ENCODE assay signal across 8 cellular contexts in the genomic region with DNA sequence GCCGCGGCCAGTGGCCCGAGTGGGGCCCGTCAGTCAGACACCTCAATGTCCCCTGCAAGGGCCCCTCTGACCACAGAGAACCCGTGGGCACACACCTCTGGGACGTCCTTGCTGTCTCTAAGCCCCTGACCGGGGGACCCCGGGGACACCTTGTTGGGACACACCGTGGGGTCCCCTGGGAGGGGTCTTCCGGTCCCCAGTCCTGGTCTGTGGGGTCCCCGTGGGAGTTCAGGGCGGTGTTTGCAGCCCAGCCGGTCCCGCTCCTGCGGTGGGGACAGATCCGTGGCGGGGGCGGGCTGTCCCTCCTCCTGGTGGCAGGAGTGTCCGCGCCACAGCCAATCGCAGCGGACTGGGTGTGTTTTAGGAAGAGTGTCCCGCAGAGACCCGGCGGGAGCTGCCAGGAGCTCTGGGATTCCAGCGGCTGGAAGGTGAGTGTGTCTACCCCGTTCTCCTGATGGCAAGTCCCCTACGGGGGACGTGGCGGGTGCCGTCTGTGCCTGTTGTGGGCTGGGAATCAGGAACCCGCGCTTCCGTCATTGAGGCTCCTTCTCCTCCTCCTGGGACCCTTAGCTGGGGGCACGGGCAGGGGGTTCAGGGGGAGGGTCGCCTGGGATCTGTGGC. TPM values are rescaled to one million over a fixed set of nuclear protein-coding genes. Genes with fewer than 3 reads are reported as not detected.
A peak's percentile ranks its signal among the peaks of the same experiment; 100 is the strongest.
DNase-seq lines count a peak whose midpoint lies in the region; ATAC-seq and TF ChIP-seq lines count a peak whose summit lies in the region.

No MANE protein-coding gene starts in this region.

- H3K4me3 ChIP-seq in AG04449 (ENCODE audit: low read depth, low read length) (peak overlapping the region; percentile 67), fibroblast of mammary gland (ENCODE audit: control insufficient read depth, low read depth, low read length) (peak overlapping the region; percentile 57)

- H3K27ac Mint-ChIP-seq in activated CD8-positive, alpha-beta memory T cell treated with anti-CD3 and anti-CD28 coated beads, Interleukin-2, amount 10 ng/mL, durations not matched to agents 7 days and 5 days, result no peak overlapping the region
- peak overlapping the region in 1 of 3 experiments; percentile 50 for H3K27ac Mint-ChIP-seq in nephron

- no peak for TF ChIP-seq CTCF in AG04449 (IDR thresholded peaks at IDR 0.05; ENCODE audit: insufficient read depth, low read length, missing control alignments)
- no peak for TF ChIP-seq CTCF in fibroblast of mammary gland (conservative IDR thresholded peaks at IDR 0.05; ENCODE audit: control insufficient read depth, insufficient read depth, low read depth, low read length)
- no peak for TF ChIP-seq CTCF in nephron (IDR thresholded peaks at IDR 0.05; ENCODE audit: unreplicated experiment in 3 of 3)

- no peaks in the 10 kb centered on the region for H3K36me3 Mint-ChIP-seq in activated CD8-positive, alpha-beta memory T cell treated with anti-CD3 and anti-CD28 coated beads, Interleukin-2, amount 10 ng/mL, durations not matched to agents 7 days and 5 days
- H3K36me3 Mint-ChIP-seq in nephron (ENCODE audit: low read depth), result peaks cover 5% of the 10 kb centered on the region

- CTCF ChIA-PET in AG04449 (lab: Yijun Ruan, JAX), result no interaction called here
- CTCF ChIA-PET in activated CD8-positive, alpha-beta memory T cell treated with anti-CD3 and anti-CD28 coated beads, Interleukin-2, amount 10 ng/mL, durations not matched to agents 7 days and 5 days (lab: Charles Lee), result no interaction called here

- H3K27me3 Mint-ChIP-seq in activated CD8-positive, alpha-beta memory T cell treated with anti-CD3 and anti-CD28 coated beads, Interleukin-2, amount 10 ng/mL, durations not matched to agents 7 days and 5 days, result peaks cover 7% of the 10 kb centered on the region
- peaks cover 24% of the 10 kb centered on the region for H3K27me3 Mint-ChIP-seq in nephron (ENCODE audit: low read depth)

- ATAC-seq in GM19351 (IDR thresholded peaks at IDR 0.05; ENCODE audit: unreplicated experiment), result peak; percentile 78
- ATAC-seq in HG03571 (IDR thresholded peaks at IDR 0.05; ENCODE audit: unreplicated experiment), result peak; percentile 64
- peak; percentile 93 for ATAC-seq in activated CD8-positive, alpha-beta memory T cell treated with anti-CD3 and anti-CD28 coated beads, Interleukin-2, amount 10 ng/mL, durations not matched to agents 7 days and 5 days

- POLR2A ChIA-PET in AG04449 (lab: Yijun Ruan, JAX), result no interaction called here

- no peak for DNase-seq in AG04449 (ENCODE audit: low read depth, low spot score)
- DNase-seq in activated CD8-positive, alpha-beta memory T cell treated with anti-CD3 and anti-CD28 coated beads, Interleukin-2, amount 10 ng/mL, durations not matched to agents 7 days and 5 days, result peak; percentile 58
- DNase-seq in fibroblast of mammary gland (ENCODE audit: low read depth), result peak; percentile 40
- no peak for DNase-seq in HUDEP-2 (lab: John Stamatoyannopoulos, UW; ENCODE audit: unreplicated experiment in 76 of 76)
- DNase-seq in NCI-H2227 (lab: John Stamatoyannopoulos, UW; ENCODE audit: unreplicated experiment), result no peak

- peaks cover 9% of the 10 kb centered on the region for H3K4me1 Mint-ChIP-seq in activated CD8-positive, alpha-beta memory T cell treated with anti-CD3 and anti-CD28 coated beads, Interleukin-2, amount 10 ng/mL, durations not matched to agents 7 days and 5 days
- peaks cover 12% of the 10 kb centered on the region for H3K4me1 Mint-ChIP-seq in nephron

- no peaks in the 10 kb centered on the region for H3K9me3 Mint-ChIP-seq in activated CD8-positive, alpha-beta memory T cell treated with anti-CD3 and anti-CD28 coated beads, Interleukin-2, amount 10 ng/mL, durations not matched to agents 7 days and 5 days (ENCODE audit: low read depth)
- H3K9me3 Mint-ChIP-seq in nephron, result no peaks in the 10 kb centered on the region

- H3K4me3 Mint-ChIP-seq in activated CD8-positive, alpha-beta memory T cell treated with anti-CD3 and anti-CD28 coated beads, Interleukin-2, amount 10 ng/mL, durations not matched to agents 7 days and 5 days, result peak overlapping the region; percentile 72
- peak overlapping the region; percentile 69 to 78 (median 75) for H3K4me3 Mint-ChIP-seq in nephron

RNA-seq across cellular contexts. Expression of a gene that starts 5.1 kb away (rescaled TPM):
- total RNA-seq in activated CD8-positive, alpha-beta memory T cell treated with anti-CD3 and anti-CD28 coated beads, Interleukin-2, amount 10 ng/mL, durations not matched to agents 7 days and 5 days, result 10 to 100 TPM; 41.1 to 67.9 TPM

RNA-seq across cellular contexts. Expression of a gene that starts 42.5 kb away (rescaled TPM):
- 10 to 100 TPM; 53.2 to 57.2 TPM for total RNA-seq in activated CD8-positive, alpha-beta memory T cell treated with anti-CD3 and anti-CD28 coated beads, Interleukin-2, amount 10 ng/mL, durations not matched to agents 7 days and 5 days

Comparison
In these comparisons a context has a peak if more than half of its experiments do, and no peak if none do; other contexts are left out.
1. DNase-seq: peak in activated CD8-positive, alpha-beta memory T cell treated with anti-CD3 and anti-CD28 coated beads, Interleukin-2, amount 10 ng/mL, durations not matched to agents 7 days and 5 days (single experiment) and fibroblast of mammary gland (single experiment); none in AG04449 (single experiment), HUDEP-2 (0 of 76) and NCI-H2227 (single experiment).
2. Peak in every context shown above with its lines, with median percentiles within 50 percentile points of each other: ATAC-seq.